In the genomic region with DNA sequence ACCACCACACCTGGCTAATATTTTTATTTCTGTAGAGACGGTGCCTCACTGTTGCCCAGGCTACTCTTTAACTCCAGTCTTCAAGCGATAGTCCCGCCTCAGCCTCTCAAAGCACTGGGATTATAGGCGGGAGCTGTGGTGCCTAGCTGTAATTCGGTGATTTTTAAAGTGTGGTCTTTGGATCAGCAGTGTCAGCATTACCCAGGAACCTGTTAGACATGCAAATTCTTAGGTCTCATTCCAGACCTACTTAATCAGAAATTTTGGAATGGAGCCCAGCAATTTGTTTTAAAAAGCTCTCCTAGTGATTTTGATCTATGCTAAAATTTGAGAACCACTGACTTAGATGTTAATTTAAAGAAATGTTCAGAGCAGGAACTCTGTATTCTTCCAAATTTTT, we compare ENCODE assay signal across 9 cellular contexts.
A peak's percentile ranks its signal among the peaks of the same experiment; 100 is the strongest.
DNase-seq lines count a peak whose midpoint lies in the region; ATAC-seq and TF ChIP-seq lines count a peak whose summit lies in the region.
"Had no signal": no experiment of that assay in that cellular context is flagged by ENCODE, and none has a peak within 500 bp of the region (broad histone marks: within the 10 kb centered on the region; RNA-seq: fewer than 3 reads in every experiment).

No MANE protein-coding gene starts in this region.

- H3K4me3 ChIP-seq in fibroblast of mammary gland (ENCODE audit: control insufficient read depth, low read depth, low read length) (no peak overlapping the region), retinal pigment epithelial cell (ENCODE audit: low read length) (no peak overlapping the region)

- ATAC-seq in GM19324 (IDR thresholded peaks at IDR 0.05; ENCODE audit: low FRiP score, unreplicated experiment) (no peak), HG03342 (IDR thresholded peaks at IDR 0.05; ENCODE audit: unreplicated experiment) (no peak)
- ATAC-seq: activated T-cell treated with anti-CD3 and anti-CD28 coated beads, Interleukin-2, amount 50 U/mL, for 72 hours had no signal

- DNase-seq in GM04503 (ENCODE audit: low read depth) = peak; percentile 42
- DNase-seq in RKO (ENCODE audit: low spot score) = peak; percentile 9
- DNase-seq in fibroblast of mammary gland (ENCODE audit: low read depth) = peak; percentile 67
- peak; percentile 93 for DNase-seq in retinal pigment epithelial cell (ENCODE audit: low read depth)
- DNase-seq in NOMO-1 treated with DMSO at 0.1 percent for 48 hours (lab: John Stamatoyannopoulos, UW; ENCODE audit: unreplicated experiment) = no peak
- no peak for DNase-seq in activated naive CD4-positive, alpha-beta T cell treated with anti-CD3 and anti-CD28 coated beads, Interleukin-2, amount 50 U/mL, for 16 hours
- DNase-seq: activated T-cell treated with anti-CD3 and anti-CD28 coated beads, Interleukin-2, amount 50 U/mL, for 72 hours had no signal

- TF ChIP-seq CTCF in fibroblast of mammary gland (conservative IDR thresholded peaks at IDR 0.05; ENCODE audit: control insufficient read depth, insufficient read depth, low read depth, low read length) (no peak), retinal pigment epithelial cell (conservative IDR thresholded peaks at IDR 0.05; ENCODE audit: low read depth, low read length) (no peak)

Comparison
In these comparisons a context has a peak if more than half of its experiments do, and no peak if none do; other contexts are left out.
1. DNase-seq: peak in GM04503 (single experiment), RKO (single experiment), fibroblast of mammary gland (single experiment) and retinal pigment epithelial cell (single experiment); none in NOMO-1 treated with DMSO at 0.1 percent for 48 hours (single experiment) and activated naive CD4-positive, alpha-beta T cell treated with anti-CD3 and anti-CD28 coated beads, Interleukin-2, amount 50 U/mL, for 16 hours (single experiment).